ENCODE assay signal across 8 cellular contexts in the genomic region with DNA sequence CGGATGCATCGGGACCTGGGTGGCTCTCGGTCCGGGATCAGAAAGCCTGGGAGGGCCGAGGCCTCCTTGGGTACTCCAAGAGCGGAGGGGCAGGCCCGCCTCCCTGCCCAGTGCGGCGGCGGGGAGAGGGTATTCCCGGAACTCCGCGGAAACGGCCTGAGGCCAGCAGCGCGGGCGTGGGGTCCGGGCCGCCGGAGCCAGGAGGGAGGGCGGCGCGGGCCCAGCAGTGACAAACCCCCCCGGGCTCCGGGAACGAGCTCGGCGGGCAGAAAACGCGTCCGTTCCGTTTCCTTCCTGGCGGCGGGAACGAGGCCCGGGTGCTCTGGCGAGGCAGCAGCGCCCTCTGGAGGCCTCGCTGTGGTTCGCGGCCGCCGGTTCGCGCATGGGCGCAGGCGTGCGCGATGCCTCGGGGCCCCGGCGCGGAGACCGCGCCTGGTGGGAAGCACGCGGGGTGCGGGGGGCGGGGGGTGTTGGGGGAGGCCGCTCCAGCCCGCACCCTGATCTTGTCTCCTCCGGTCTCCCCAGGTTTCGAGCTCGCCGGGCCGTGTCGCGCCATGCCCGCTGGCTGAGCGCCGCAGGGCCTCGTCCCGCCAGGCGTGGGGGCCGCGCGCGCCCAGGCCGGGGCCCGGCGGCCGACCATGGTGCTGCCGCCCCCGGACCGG. TPM values are rescaled to one million over a fixed set of nuclear protein-coding genes. Genes with fewer than 3 reads are reported as not detected.
DNase-seq lines count a peak whose midpoint lies in the region; ATAC-seq and TF ChIP-seq lines count a peak whose summit lies in the region.

No MANE protein-coding gene starts in this region.

- H3K9me1 ChIP-seq in IMR-90 (ENCODE audit: insufficient read depth, low read length), result no peaks in the 10 kb centered on the region

- H3K4ac ChIP-seq in IMR-90 (ENCODE audit: low read depth, low read length), result peak overlapping the region; percentile 61

- H3K36me3 ChIP-seq in IMR-90 (ENCODE audit: control insufficient read depth, insufficient read depth, low read length) (no peaks in the 10 kb centered on the region), gastroesophageal sphincter (peaks cover 0 to 22% of the 10 kb centered on the region in 2 donors)

- peak overlapping the region; percentile 96 for H2AFZ ChIP-seq in IMR-90 (replicated peaks; ENCODE audit: low read length, poor library complexity)

- CTCF ChIA-PET in IMR-90 (lab: Yijun Ruan, JAX), result interaction anchor here (1.0 kb wide), 1 partner anchor 19 kb away, joined by 3 read pairs; no protein-coding TSS in a partner anchor

- WGBS in IMR-90 (ENCODE audit: extremely low coverage in 2 of 2, insufficient read length in 1 of 2), 2 experiments, result 3% methylated on average over 33 of the region's 85 CpGs; no CpG with 5 or more reads in 1 of the 2 experiments
- 0% methylated on average over 1 of the region's 85 CpGs; no CpG with 5 or more reads in 1 of the 2 donors for WGBS in gastroesophageal sphincter (ENCODE audit: low coverage in 1 of 2), 2 donors

- intact Hi-C loops in IMR-90 (cut with micrococcal nuclease), result loop anchor here (1.0 to 5.0 kb wide), 3 partner anchors 36 to 80 kb away; partner anchors contain the start of gene TEDC1

- H3K14ac ChIP-seq in IMR-90 (replicated peaks; ENCODE audit: low read depth, low read length), result no peak overlapping the region

- H3K79me1 ChIP-seq in IMR-90 (ENCODE audit: low read depth in 1 of 2, low read length in 2 of 2), result no peaks in the 10 kb centered on the region

- H3K4me2 ChIP-seq in IMR-90 (ENCODE audit: low read depth, low read length), result peak overlapping the region; percentile 83

- no peak overlapping the region for H3K56ac ChIP-seq in IMR-90 (ENCODE audit: extremely low read depth, insufficient read depth, low read length)

- TF ChIP-seq EP300 in gastroesophageal sphincter (IDR thresholded peaks at IDR 0.05), result no peak

- POLR2A ChIA-PET in IMR-90 (lab: Charles Lee; ENCODE audit: unreplicated experiment), result no interaction called here

- H4K20me1 ChIP-seq in IMR-90 (ENCODE audit: insufficient read depth, low read length), result 0 out of 2 replicates have a peak, but pooled peaks cover 3% of the 10 kb centered on the region

- H3K18ac ChIP-seq in IMR-90 (ENCODE audit: low read depth, low read length), result no peak overlapping the region

- H3K9me3 ChIP-seq in IMR-90 (ENCODE audit: control insufficient read depth, insufficient read depth, low read length) (no peaks in the 10 kb centered on the region), gastroesophageal sphincter (no peaks in the 10 kb centered on the region)

- H3K27me3 ChIP-seq in IMR-90 (ENCODE audit: control insufficient read depth, insufficient read depth, low read length) (no peaks in the 10 kb centered on the region; the same call in 1 of the 2 replicates), gastroesophageal sphincter (no peaks in the 10 kb centered on the region)

- BruUV-seq in IMR-90 (replicated peaks; lab: Mats Ljungman, UMichigan), result no TSS peak

- peak overlapping the region; percentile 48 for H3K9ac ChIP-seq in IMR-90 (ENCODE audit: low read depth, low read length)

- peak; percentile 88 for DNase-seq in Daoy (ENCODE audit: low read depth)
- DNase-seq in IMR-90, result peak; percentile 62
- DNase-seq in SHP77 (lab: John Stamatoyannopoulos, UW), result peak; percentile 47 to 65
- DNase-seq in activated naive CD4-positive, alpha-beta T cell (lab: John Stamatoyannopoulos, UW), result peak; percentile 61 to 75 (median 71)
- DNase-seq in nucleus accumbens (lab: John Stamatoyannopoulos, UW), result peak in 51 of 56 donors; percentile 21 to 87 (median 72)
- peak; percentile 44 for DNase-seq in stromal cell of bone marrow (ENCODE audit: low read depth)

- peak; percentile 88 for TF ChIP-seq RAD21 in IMR-90 (IDR thresholded peaks at IDR 0.05; ENCODE audit: low read length)

- no peak overlapping the region for H4K5ac ChIP-seq in IMR-90 (ENCODE audit: low read depth, low read length)

- H2BK5ac ChIP-seq in IMR-90 (ENCODE audit: low read depth, low read length, poor library complexity, severe bottlenecking), result no peak overlapping the region

- H3K27ac ChIP-seq in IMR-90 (ENCODE audit: insufficient read depth, low read length) (peak overlapping the region; percentile 17; the same call in 1 of the 2 replicates), gastroesophageal sphincter (peak overlapping the region in 3 of 4 donors; percentile 74 to 77 (median 74))

- peak overlapping the region; percentile 89 for H2AK9ac ChIP-seq in IMR-90 (replicated peaks; ENCODE audit: low read depth, low read length, poor library complexity)

- H3K4me3 ChIP-seq in IMR-90 (ENCODE audit: insufficient read depth, low read depth, low read length), result peak overlapping the region; percentile 47
- H3K4me3 ChIP-seq in gastroesophageal sphincter, result peak overlapping the region; percentile 46 to 64

- peak; percentile 42; the same call in 1 of the 2 replicates for TF ChIP-seq POLR2A in IMR-90 (IDR thresholded peaks at IDR 0.05; ENCODE audit: low read depth, low read length)
- peak; percentile 22 to 51 for TF ChIP-seq POLR2A in gastroesophageal sphincter (IDR thresholded peaks at IDR 0.05)

- no peak overlapping the region for H4K91ac ChIP-seq in IMR-90 (ENCODE audit: insufficient read depth, low read depth, low read length)

- in situ Hi-C loops in IMR-90 (cut with MboI; ENCODE audit: low sequenced_read_pairs), result no loop called here

- H3K4me1 ChIP-seq in IMR-90 (ENCODE audit: control insufficient read depth, insufficient read depth, low read length) (peaks cover 9% of the 10 kb centered on the region; the same call in 1 of the 2 replicates), gastroesophageal sphincter (peaks cover 0 to 48% (median 18%) of the 10 kb centered on the region in 3 donors)

- ATAC-seq in IMR-90 (ENCODE audit: low read depth) (peak; percentile 83), gastroesophageal sphincter (peak; percentile 85), GM18909 (IDR thresholded peaks at IDR 0.05; ENCODE audit: poor library complexity, unreplicated experiment) (no peak)

- no peak overlapping the region for H2AK5ac ChIP-seq in IMR-90 (ENCODE audit: low read depth, low read length)

- H3K23ac ChIP-seq in IMR-90 (ENCODE audit: low read depth, low read length), result no peak overlapping the region

- H4K8ac ChIP-seq in IMR-90 (ENCODE audit: low read depth in 2 of 2, low read length in 2 of 2), result peak overlapping the region; percentile 87 to 88; a peak in 3 of 4 replicates

- no peak overlapping the region for H2BK120ac ChIP-seq in IMR-90 (ENCODE audit: low read depth, low read length)

- dilution Hi-C loops in IMR-90 (cut with HindIII; ENCODE audit: low sequenced_read_pairs, unreplicated experiment), result no loop called here

- TF ChIP-seq CTCF in IMR-90 (conservative IDR thresholded peaks at IDR 0.05; ENCODE audit: low read depth, low read length) (peak; percentile 94), gastroesophageal sphincter (IDR thresholded peaks at IDR 0.05) (peak in 3 of 4 experiments; percentile 86 to 97 (median 90))

- H2BK15ac ChIP-seq in IMR-90 (ENCODE audit: low read depth, low read length), result no peak overlapping the region

- H2BK20ac ChIP-seq in IMR-90 (ENCODE audit: low read depth, low read length), result no peak overlapping the region

TF ChIP-seq in IMR-90, 13 proteins besides CTCF, POLR2A, EP300 and RAD21:
- TF ChIP-seq RFX5 (IDR thresholded peaks at IDR 0.05; ENCODE audit: low read depth, low read length) (no peak), CHD1 (IDR thresholded peaks at IDR 0.05; ENCODE audit: low read depth, low read length) (no peak), SMC3 (IDR thresholded peaks at IDR 0.05; ENCODE audit: low read depth, low read length) (peak; percentile 62), MXI1 (IDR thresholded peaks at IDR 0.05; ENCODE audit: borderline replicate concordance, low read depth, low read length) (no peak), MAZ (IDR thresholded peaks at IDR 0.05; ENCODE audit: borderline replicate concordance, low read depth, low read length) (peak; percentile 48; the same call in 1 of the 2 replicates)

RNA-seq across cellular contexts. Expression of gene TMEM121, which starts 1.9 kb away (rescaled TPM):
- 8.4 and 8.7 TPM in 2 replicates for total RNA-seq in Daoy (2014; rRNA removed; shearing (Covaris generic))
- total RNA-seq in IMR-90 (2012; rRNA removed) (2.7 and 3.9 TPM in 2 replicates), gastroesophageal sphincter (1 to 10 TPM; 3.9 to 6.7 (median 5.2) TPM)
- 6.3 and 8.5 TPM in 2 replicates for polyA plus RNA-seq in IMR-90 (2012; rRNA removed)
- 5.9 and 17.0 TPM in 2 replicates for polyA plus RNA-seq in IMR-90 (2012; cell fraction: cytosol; rRNA removed)
- polyA plus RNA-seq in IMR-90 (2012; cell fraction: nucleus; rRNA removed; ENCODE audit: low replicate concordance), result 5.2 and 13.9 TPM in 2 replicates

RNA-seq across cellular contexts. Expression of gene TEDC1, which starts 37.3 kb away (rescaled TPM):
- total RNA-seq in Daoy (2014; rRNA removed; shearing (Covaris generic)), result 61.9 and 73.5 TPM in 2 replicates
- total RNA-seq in IMR-90 (2012; rRNA removed) (4.2 and 5.7 TPM in 2 replicates), gastroesophageal sphincter (1 to 10 TPM; 4.6 to 7.9 (median 5.4) TPM)
- 6.4 and 9.4 TPM in 2 replicates for polyA plus RNA-seq in IMR-90 (2012; rRNA removed)
- polyA plus RNA-seq in IMR-90 (2012; cell fraction: cytosol; rRNA removed), result 9.8 and 13.3 TPM in 2 replicates
- polyA plus RNA-seq in IMR-90 (2012; cell fraction: nucleus; rRNA removed; ENCODE audit: low replicate concordance), result 10.7 and 48.6 TPM in 2 replicates

RNA-seq across cellular contexts. Expression of gene CRIP1, which starts 41.6 kb away (rescaled TPM):
- total RNA-seq in Daoy (2014; rRNA removed; shearing (Covaris generic)), result 15.0 and 20.4 TPM in 2 replicates
- total RNA-seq in IMR-90 (2012; rRNA removed) (not detected in 2 replicates), gastroesophageal sphincter (10 to 100 TPM; 11.2 to 57.9 (median 34.2) TPM)
- 0.21 and 1.0 TPM in 2 replicates for polyA plus RNA-seq in IMR-90 (2012; rRNA removed)
- 0.41 TPM in 1 of 2 replicates, not detected in the other for polyA plus RNA-seq in IMR-90 (2012; cell fraction: cytosol; rRNA removed)
- 1.0 and 1.7 TPM in 2 replicates for polyA plus RNA-seq in IMR-90 (2012; cell fraction: nucleus; rRNA removed; ENCODE audit: low replicate concordance)

RNA-seq across cellular contexts. Expression of gene CRIP2, which starts 53.7 kb away (rescaled TPM):
- total RNA-seq in Daoy (2014; rRNA removed; shearing (Covaris generic)), result 88.8 and 94.1 TPM in 2 replicates
- total RNA-seq in IMR-90 (2012; rRNA removed) (18.1 and 20.3 TPM in 2 replicates), gastroesophageal sphincter (100 to 1,000 TPM; 165 to 518 (median 343) TPM)
- 123 and 149 TPM in 2 replicates for polyA plus RNA-seq in IMR-90 (2012; rRNA removed)
- polyA plus RNA-seq in IMR-90 (2012; cell fraction: cytosol; rRNA removed), result 196 and 200 TPM in 2 replicates
- 61.5 and 154 TPM in 2 replicates for polyA plus RNA-seq in IMR-90 (2012; cell fraction: nucleus; rRNA removed; ENCODE audit: low replicate concordance)
